ENCODE assay signal across 1 cellular context in the genomic region with DNA sequence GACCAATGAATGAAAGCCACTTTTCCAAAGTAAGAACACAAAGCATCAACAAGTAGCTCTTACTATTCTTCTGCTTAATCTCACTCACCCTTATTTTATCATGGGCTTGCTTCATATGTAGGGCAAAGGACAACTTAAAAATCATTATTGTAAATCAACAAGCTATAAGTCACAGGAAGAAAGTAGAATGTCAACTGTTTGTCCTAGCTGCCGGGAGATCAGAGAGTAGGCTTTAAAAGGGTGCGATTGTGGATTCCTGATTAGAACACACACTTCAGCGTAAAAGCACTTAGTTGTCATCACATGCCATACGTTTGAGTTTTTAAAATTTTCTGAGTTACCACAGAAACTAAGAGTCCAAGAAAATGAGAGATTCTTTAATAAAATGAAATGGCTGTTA.
TF ChIP-seq lines count a peak whose summit lies in the region.

No MANE protein-coding gene starts in this region.

TF ChIP-seq in HepG2, 621 proteins besides CTCF, POLR2A, EP300 and RAD21 (continued from another document and continues in another):
- TF ChIP-seq, protein P1, sequence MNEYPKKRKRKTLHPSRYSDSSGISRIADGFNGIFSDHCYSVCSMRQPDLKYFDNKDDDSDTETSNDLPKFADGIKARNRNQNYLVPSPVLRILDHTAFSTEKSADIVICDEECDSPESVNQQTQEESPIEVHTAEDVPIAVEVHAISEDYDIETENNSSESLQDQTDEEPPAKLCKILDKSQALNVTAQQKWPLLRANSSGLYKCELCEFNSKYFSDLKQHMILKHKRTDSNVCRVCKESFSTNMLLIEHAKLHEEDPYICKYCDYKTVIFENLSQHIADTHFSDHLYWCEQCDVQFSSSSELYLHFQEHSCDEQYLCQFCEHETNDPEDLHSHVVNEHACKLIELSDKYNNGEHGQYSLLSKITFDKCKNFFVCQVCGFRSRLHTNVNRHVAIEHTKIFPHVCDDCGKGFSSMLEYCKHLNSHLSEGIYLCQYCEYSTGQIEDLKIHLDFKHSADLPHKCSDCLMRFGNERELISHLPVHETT (CRISPR knock-in tag; conservative IDR thresholded peaks at IDR 0.05), result no peak; the same call in 1 of the 2 replicates
- TF ChIP-seq, protein P2, sequence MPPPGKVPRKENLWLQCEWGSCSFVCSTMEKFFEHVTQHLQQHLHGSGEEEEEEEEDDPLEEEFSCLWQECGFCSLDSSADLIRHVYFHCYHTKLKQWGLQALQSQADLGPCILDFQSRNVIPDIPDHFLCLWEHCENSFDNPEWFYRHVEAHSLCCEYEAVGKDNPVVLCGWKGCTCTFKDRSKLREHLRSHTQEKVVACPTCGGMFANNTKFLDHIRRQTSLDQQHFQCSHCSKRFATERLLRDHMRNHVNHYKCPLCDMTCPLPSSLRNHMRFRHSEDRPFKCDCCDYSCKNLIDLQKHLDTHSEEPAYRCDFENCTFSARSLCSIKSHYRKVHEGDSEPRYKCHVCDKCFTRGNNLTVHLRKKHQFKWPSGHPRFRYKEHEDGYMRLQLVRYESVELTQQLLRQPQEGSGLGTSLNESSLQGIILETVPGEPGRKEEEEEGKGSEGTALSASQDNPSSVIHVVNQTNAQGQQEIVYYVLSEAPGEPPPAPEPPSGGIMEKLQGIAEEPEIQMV (CRISPR knock-in tag; IDR thresholded peaks at IDR 0.05; ENCODE audit: low read depth), result no peak
- TF ChIP-seq, protein P3, sequence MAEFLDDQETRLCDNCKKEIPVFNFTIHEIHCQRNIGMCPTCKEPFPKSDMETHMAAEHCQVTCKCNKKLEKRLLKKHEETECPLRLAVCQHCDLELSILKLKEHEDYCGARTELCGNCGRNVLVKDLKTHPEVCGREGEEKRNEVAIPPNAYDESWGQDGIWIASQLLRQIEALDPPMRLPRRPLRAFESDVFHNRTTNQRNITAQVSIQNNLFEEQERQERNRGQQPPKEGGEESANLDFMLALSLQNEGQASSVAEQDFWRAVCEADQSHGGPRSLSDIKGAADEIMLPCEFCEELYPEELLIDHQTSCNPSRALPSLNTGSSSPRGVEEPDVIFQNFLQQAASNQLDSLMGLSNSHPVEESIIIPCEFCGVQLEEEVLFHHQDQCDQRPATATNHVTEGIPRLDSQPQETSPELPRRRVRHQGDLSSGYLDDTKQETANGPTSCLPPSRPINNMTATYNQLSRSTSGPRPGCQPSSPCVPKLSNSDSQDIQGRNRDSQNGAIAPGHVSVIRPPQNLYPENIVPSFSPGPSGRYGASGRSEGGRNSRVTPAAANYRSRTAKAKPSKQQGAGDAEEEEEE (CRISPR knock-in tag; IDR thresholded peaks at IDR 0.05; ENCODE audit: borderline replicate concordance), result no peak
- TF ChIP-seq, protein P4, sequence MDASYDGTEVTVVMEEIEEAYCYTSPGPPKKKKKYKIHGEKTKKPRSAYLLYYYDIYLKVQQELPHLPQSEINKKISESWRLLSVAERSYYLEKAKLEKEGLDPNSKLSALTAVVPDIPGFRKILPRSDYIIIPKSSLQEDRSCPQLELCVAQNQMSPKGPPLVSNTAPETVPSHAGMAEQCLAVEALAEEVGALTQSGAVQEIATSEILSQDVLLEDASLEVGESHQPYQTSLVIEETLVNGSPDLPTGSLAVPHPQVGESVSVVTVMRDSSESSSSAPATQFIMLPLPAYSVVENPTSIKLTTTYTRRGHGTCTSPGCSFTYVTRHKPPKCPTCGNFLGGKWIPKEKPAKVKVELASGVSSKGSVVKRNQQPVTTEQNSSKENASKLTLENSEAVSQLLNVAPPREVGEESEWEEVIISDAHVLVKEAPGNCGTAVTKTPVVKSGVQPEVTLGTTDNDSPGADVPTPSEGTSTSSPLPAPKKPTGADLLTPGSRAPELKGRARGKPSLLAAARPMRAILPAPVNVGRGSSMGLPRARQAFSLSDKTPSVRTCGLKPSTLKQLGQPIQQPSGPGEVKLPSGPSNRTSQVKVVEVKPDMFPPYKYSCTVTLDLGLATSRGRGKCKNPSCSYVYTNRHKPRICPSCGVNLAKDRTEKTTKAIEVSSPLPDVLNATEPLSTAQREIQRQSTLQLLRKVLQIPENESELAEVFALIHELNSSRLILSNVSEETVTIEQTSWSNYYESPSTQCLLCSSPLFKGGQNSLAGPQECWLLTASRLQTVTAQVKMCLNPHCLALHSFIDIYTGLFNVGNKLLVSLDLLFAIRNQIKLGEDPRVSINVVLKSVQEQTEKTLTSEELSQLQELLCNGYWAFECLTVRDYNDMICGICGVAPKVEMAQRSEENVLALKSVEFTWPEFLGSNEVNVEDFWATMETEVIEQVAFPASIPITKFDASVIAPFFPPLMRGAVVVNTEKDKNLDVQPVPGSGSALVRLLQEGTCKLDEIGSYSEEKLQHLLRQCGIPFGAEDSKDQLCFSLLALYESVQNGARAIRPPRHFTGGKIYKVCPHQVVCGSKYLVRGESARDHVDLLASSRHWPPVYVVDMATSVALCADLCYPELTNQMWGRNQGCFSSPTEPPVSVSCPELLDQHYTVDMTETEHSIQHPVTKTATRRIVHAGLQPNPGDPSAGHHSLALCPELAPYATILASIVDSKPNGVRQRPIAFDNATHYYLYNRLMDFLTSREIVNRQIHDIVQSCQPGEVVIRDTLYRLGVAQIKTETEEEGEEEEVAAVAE (CRISPR knock-in tag; IDR thresholded peaks at IDR 0.05; ENCODE audit: borderline replicate concordance), result no peak
- TF ChIP-seq PRPF4 (IDR thresholded peaks at IDR 0.05; ENCODE audit: low read depth, low read length, poor library complexity, severe bottlenecking) (no peak), ELF1 (CRISPR knock-in tag; IDR thresholded peaks at IDR 0.05) (0 out of 2 replicates have a peak, but pooled peaks have one; percentile 36), KDM1A (CRISPR knock-in tag; IDR thresholded peaks at IDR 0.05) (no peak), ZNF768 (CRISPR knock-in tag; IDR thresholded peaks at IDR 0.05) (no peak), NFIC (IDR thresholded peaks at IDR 0.05; ENCODE audit: low read length) (peak; percentile 97), FOSL1 (CRISPR knock-in tag; IDR thresholded peaks at IDR 0.05; ENCODE audit: borderline replicate concordance) (peak; percentile 67; the same call in 1 of the 2 replicates), ZSCAN20 (CRISPR knock-in tag; IDR thresholded peaks at IDR 0.05; ENCODE audit: borderline replicate concordance) (no peak), NR2F2 (IDR thresholded peaks at IDR 0.05; ENCODE audit: borderline replicate concordance, low read depth) (peak; percentile 86; the same call in 1 of the 2 replicates), HOXA3 (CRISPR knock-in tag; IDR thresholded peaks at IDR 0.05) (peak; percentile 74; the same call in 1 of the 2 replicates), GATAD2A (CRISPR knock-in tag; IDR thresholded peaks at IDR 0.05) (peak; percentile 97), HOXA7 (CRISPR knock-in tag; IDR thresholded peaks at IDR 0.05) (no peak), ZBTB7A (CRISPR knock-in tag; IDR thresholded peaks at IDR 0.05) (no peak)
- TF ChIP-seq, protein P5, sequence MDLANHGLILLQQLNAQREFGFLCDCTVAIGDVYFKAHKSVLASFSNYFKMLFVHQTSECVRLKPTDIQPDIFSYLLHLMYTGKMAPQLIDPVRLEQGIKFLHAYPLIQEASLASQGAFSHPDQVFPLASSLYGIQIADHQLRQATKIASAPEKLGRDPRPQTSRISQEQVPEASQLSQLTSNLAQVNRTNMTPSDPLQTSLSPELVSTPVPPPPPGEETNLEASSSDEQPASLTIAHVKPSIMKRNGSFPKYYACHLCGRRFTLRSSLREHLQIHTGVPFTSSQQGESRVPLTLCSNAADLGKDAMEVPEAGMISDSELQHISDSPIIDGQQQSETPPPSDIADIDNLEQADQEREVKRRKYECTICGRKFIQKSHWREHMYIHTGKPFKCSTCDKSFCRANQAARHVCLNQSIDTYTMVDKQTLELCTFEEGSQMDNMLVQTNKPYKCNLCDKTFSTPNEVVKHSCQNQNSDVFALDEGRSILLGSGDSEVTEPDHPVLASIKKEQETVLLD (CRISPR knock-in tag; IDR thresholded peaks at IDR 0.05; ENCODE audit: low read depth), result no peak
- TF ChIP-seq, protein P6, sequence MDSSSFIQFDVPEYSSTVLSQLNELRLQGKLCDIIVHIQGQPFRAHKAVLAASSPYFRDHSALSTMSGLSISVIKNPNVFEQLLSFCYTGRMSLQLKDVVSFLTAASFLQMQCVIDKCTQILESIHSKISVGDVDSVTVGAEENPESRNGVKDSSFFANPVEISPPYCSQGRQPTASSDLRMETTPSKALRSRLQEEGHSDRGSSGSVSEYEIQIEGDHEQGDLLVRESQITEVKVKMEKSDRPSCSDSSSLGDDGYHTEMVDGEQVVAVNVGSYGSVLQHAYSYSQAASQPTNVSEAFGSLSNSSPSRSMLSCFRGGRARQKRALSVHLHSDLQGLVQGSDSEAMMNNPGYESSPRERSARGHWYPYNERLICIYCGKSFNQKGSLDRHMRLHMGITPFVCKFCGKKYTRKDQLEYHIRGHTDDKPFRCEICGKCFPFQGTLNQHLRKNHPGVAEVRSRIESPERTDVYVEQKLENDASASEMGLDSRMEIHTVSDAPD (CRISPR knock-in tag; IDR thresholded peaks at IDR 0.05), result no peak; the same call in 1 of the 2 replicates
- TF ChIP-seq, protein P7, sequence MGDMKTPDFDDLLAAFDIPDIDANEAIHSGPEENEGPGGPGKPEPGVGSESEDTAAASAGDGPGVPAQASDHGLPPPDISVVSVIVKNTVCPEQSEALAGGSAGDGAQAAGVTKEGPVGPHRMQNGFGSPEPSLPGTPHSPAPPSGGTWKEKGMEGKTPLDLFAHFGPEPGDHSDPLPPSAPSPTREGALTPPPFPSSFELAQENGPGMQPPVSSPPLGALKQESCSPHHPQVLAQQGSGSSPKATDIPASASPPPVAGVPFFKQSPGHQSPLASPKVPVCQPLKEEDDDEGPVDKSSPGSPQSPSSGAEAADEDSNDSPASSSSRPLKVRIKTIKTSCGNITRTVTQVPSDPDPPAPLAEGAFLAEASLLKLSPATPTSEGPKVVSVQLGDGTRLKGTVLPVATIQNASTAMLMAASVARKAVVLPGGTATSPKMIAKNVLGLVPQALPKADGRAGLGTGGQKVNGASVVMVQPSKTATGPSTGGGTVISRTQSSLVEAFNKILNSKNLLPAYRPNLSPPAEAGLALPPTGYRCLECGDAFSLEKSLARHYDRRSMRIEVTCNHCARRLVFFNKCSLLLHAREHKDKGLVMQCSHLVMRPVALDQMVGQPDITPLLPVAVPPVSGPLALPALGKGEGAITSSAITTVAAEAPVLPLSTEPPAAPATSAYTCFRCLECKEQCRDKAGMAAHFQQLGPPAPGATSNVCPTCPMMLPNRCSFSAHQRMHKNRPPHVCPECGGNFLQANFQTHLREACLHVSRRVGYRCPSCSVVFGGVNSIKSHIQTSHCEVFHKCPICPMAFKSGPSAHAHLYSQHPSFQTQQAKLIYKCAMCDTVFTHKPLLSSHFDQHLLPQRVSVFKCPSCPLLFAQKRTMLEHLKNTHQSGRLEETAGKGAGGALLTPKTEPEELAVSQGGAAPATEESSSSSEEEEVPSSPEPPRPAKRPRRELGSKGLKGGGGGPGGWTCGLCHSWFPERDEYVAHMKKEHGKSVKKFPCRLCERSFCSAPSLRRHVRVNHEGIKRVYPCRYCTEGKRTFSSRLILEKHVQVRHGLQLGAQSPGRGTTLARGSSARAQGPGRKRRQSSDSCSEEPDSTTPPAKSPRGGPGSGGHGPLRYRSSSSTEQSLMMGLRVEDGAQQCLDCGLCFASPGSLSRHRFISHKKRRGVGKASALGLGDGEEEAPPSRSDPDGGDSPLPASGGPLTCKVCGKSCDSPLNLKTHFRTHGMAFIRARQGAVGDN (CRISPR knock-in tag; IDR thresholded peaks at IDR 0.05), result no peak
- TF ChIP-seq, protein P8, sequence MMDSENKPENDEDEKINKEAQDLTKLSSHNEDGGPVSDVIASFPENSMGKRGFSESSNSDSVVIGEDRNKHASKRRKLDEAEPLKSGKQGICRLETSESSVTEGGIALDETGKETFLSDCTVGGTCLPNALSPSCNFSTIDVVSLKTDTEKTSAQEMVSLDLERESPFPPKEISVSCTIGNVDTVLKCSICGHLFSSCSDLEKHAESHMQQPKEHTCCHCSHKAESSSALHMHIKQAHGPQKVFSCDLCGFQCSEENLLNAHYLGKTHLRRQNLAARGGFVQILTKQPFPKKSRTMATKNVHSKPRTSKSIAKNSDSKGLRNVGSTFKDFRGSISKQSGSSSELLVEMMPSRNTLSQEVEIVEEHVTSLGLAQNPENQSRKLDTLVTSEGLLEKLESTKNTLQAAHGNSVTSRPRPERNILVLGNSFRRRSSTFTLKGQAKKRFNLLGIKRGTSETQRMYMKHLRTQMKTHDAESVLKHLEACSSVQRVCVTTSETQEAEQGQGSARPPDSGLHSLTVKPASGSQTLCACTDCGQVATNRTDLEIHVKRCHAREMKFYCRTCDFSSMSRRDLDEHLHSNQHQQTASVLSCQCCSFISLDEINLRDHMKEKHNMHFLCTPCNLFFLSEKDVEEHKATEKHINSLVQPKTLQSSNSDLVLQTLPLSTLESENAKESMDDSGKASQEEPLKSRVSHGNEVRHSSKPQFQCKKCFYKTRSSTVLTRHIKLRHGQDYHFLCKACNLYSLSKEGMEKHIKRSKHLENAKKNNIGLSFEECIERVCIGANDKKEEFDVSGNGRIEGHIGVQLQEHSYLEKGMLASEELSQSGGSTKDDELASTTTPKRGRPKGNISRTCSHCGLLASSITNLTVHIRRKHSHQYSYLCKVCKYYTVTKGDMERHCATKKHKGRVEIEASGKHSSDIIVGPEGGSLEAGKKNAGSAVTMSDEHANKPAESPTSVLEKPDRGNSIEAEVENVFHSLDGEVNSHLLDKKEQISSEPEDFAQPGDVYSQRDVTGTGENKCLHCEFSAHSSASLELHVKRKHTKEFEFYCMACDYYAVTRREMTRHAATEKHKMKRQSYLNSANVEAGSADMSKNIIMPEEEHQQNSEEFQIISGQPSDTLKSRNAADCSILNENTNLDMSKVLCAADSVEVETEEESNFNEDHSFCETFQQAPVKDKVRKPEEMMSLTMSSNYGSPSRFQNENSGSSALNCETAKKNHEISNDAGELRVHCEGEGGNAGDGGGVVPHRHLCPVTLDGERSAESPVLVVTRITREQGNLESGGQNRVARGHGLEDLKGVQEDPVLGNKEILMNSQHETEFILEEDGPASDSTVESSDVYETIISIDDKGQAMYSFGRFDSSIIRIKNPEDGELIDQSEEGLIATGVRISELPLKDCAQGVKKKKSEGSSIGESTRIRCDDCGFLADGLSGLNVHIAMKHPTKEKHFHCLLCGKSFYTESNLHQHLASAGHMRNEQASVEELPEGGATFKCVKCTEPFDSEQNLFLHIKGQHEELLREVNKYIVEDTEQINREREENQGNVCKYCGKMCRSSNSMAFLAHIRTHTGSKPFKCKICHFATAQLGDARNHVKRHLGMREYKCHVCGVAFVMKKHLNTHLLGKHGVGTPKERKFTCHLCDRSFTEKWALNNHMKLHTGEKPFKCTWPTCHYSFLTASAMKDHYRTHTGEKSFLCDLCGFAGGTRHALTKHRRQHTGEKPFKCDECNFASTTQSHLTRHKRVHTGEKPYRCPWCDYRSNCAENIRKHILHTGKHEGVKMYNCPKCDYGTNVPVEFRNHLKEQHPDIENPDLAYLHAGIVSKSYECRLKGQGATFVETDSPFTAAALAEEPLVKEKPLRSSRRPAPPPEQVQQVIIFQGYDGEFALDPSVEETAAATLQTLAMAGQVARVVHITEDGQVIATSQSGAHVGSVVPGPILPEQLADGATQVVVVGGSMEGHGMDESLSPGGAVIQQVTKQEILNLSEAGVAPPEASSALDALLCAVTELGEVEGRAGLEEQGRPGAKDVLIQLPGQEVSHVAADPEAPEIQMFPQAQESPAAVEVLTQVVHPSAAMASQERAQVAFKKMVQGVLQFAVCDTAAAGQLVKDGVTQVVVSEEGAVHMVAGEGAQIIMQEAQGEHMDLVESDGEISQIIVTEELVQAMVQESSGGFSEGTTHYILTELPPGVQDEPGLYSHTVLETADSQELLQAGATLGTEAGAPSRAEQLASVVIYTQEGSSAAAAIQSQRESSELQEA (CRISPR knock-in tag; IDR thresholded peaks at IDR 0.05; ENCODE audit: not compliant biosample characterization), result no peak
